1 cellular context compared by ENCODE assay signal in genomic region chr1:224734261-224734935, GRCh38.
TF ChIP-seq lines count a peak whose summit lies in the region.

No MANE protein-coding gene starts in this region.

TF ChIP-seq in GM23338, 12 proteins besides CTCF, POLR2A, EP300 and RAD21 (continued from another document):
- TF ChIP-seq, protein P1, sequence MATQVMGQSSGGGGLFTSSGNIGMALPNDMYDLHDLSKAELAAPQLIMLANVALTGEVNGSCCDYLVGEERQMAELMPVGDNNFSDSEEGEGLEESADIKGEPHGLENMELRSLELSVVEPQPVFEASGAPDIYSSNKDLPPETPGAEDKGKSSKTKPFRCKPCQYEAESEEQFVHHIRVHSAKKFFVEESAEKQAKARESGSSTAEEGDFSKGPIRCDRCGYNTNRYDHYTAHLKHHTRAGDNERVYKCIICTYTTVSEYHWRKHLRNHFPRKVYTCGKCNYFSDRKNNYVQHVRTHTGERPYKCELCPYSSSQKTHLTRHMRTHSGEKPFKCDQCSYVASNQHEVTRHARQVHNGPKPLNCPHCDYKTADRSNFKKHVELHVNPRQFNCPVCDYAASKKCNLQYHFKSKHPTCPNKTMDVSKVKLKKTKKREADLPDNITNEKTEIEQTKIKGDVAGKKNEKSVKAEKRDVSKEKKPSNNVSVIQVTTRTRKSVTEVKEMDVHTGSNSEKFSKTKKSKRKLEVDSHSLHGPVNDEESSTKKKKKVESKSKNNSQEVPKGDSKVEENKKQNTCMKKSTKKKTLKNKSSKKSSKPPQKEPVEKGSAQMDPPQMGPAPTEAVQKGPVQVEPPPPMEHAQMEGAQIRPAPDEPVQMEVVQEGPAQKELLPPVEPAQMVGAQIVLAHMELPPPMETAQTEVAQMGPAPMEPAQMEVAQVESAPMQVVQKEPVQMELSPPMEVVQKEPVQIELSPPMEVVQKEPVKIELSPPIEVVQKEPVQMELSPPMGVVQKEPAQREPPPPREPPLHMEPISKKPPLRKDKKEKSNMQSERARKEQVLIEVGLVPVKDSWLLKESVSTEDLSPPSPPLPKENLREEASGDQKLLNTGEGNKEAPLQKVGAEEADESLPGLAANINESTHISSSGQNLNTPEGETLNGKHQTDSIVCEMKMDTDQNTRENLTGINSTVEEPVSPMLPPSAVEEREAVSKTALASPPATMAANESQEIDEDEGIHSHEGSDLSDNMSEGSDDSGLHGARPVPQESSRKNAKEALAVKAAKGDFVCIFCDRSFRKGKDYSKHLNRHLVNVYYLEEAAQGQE (IDR thresholded peaks at IDR 0.05; ENCODE audit: unreplicated experiment), result no peak
TF ChIP-seq in GM23338: peak in this region for 1.
